Comparison of ENCODE assay signal across 18 cellular contexts in genomic region chr7:4270941-4271715, GRCh38.
"Had no signal": no experiment of that assay in that cellular context is flagged by ENCODE, and none has a peak within 500 bp of the region (broad histone marks: within the 10 kb centered on the region; RNA-seq: fewer than 3 reads in every experiment).

No MANE protein-coding gene starts in this region.

- H3K27me3 ChIP-seq: right lobe of liver, testis, tibial nerve had no signal

- H3K27ac ChIP-seq: epithelial cell of prostate, esophagus squamous epithelium, parathyroid adenoma, prostate gland, right lobe of liver, testis, tibial nerve had no signal

- H3K4me1 ChIP-seq: esophagus squamous epithelium, parathyroid adenoma, prostate gland, right lobe of liver, testis, tibial nerve had no signal

- DNase-seq: effector memory CD8-positive, alpha-beta T cell; esophagus squamous epithelium; foreskin fibroblast; left colon; mucosa of descending colon; naive thymus-derived CD8-positive, alpha-beta T cell; nucleus accumbens; right lobe of liver; stimulated activated CD4-positive, alpha-beta T cell treated with anti-CD3 and anti-CD28 coated beads, Interleukin-15, amount 100 ng/mL, for 24 hours; stimulated activated CD4-positive, alpha-beta T cell treated with anti-CD3 and anti-CD28 coated beads, Interleukin-1b, Interleukin-23, amount 100 ng/mL, for 48 hours; stimulated activated CD4-positive, alpha-beta T cell treated with anti-CD3 and anti-CD28 coated beads, Interleukin-4, amount 100 ng/mL, for 4 hours; stimulated activated naive B cell treated with anti-CD40 and anti-IgM and Interleukin-4, amounts not matched to agents 10 μg/mL and 1 μg/mL and 100 μg/mL, for 72 hours; stimulated activated naive CD8-positive, alpha-beta T cell treated with anti-CD3 and anti-CD28 coated beads, Interleukin-15, amount 100 ng/mL, for 72 hours; testis had no signal

- ATAC-seq: effector memory CD8-positive, alpha-beta T cell; left colon; mucosa of descending colon; naive thymus-derived CD8-positive, alpha-beta T cell; stimulated activated naive B cell treated with anti-CD40 and anti-IgM and Interleukin-4, amounts not matched to agents 10 μg/mL and 1 μg/mL and 100 μg/mL, for 72 hours; stimulated activated naive CD8-positive, alpha-beta T cell treated with anti-CD3 and anti-CD28 coated beads, Interleukin-15, amount 100 ng/mL, for 72 hours had no signal

- H3K4me3 ChIP-seq: esophagus squamous epithelium, mucosa of descending colon, prostate gland, right lobe of liver, testis, tibial nerve had no signal

- H3K9me3 ChIP-seq: mucosa of descending colon, prostate gland, right lobe of liver, testis had no signal

- H3K36me3 ChIP-seq: esophagus squamous epithelium, prostate gland, right lobe of liver had no signal

- H3K9ac ChIP-seq: parathyroid adenoma had no signal
